ENCODE assay signal across 12 cellular contexts in the genomic region with DNA sequence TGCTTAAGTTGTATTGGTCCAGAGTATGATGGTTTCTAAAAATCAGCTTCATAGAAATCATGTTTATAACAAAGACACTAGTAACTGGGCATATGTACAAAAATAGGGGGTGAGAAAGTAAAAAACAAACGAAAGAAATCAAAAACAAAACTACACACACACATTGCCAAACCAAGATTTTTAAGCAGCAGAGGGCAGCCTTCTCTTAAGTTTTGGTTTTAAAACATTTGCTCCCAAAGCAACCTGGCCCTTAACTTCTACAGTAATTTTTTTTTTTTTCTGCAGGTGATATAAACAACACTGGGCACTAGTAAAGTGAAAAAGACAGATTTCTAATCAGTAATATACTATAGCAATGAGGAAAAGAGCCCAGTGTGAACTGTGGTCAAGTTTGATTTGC. TPM values are rescaled to one million over a fixed set of nuclear protein-coding genes. Genes with fewer than 3 reads are reported as not detected.
DNase-seq lines count a peak whose midpoint lies in the region; FAIRE-seq and TF ChIP-seq lines count a peak whose summit lies in the region.
"Had no signal": no experiment of that assay in that cellular context is flagged by ENCODE, and none has a peak within 500 bp of the region (broad histone marks: within the 10 kb centered on the region; RNA-seq: fewer than 3 reads in every experiment).

No MANE protein-coding gene starts in this region.

- no peak for DNase-seq in D721Med (ENCODE audit: insufficient read length, low spot score)
- peak; percentile 62 for DNase-seq in KBM-7
- DNase-seq in astrocyte of the hippocampus (ENCODE audit: low read depth, low spot score): peak; percentile 22
- peak; percentile 8 for DNase-seq in myocyte (ENCODE audit: low read depth)
- DNase-seq in HAP-1 (ENCODE audit: low spot score in 2 of 2): no peak
- no peak for DNase-seq in activated CD4-positive, alpha-beta T cell treated with anti-CD3 and anti-CD28 coated beads for 4 hours
- no peak for DNase-seq in activated CD4-positive, CD25-positive, alpha-beta regulatory T cell (lab: John Stamatoyannopoulos, UW)
- DNase-seq in mesenteric fat pad (ENCODE audit: low spot score): no peak
- DNase-seq: hippocampal formation had no signal

- H3K9me3 ChIP-seq in HAP-1: no peaks in the 10 kb centered on the region

- no peak for FAIRE-seq in D721Med (lab: Jason Lieb, UNC)
- FAIRE-seq: TTC549 had no signal

- no peaks in the 10 kb centered on the region for H3K27me3 ChIP-seq in HAP-1 (ENCODE audit: low read depth)

- H3K4me3 ChIP-seq in HAP-1: no peak overlapping the region

- TF ChIP-seq CTCF in D721Med (IDR thresholded peaks at IDR 0.05; ENCODE audit: insufficient read depth, missing control alignments): peak; percentile 35

- in situ Hi-C loops in KBM-7 (cut with MboI; ENCODE audit: low pct_unique_long_range_greater_than_20kb, low sequenced_read_pairs): loop anchor here (25.0 kb wide), 1 partner anchor 360 kb away; no protein-coding TSS in a partner anchor
- in situ Hi-C loops in HAP-1 (cut with MboI; ENCODE audit: low sequenced_read_pairs): no loop called here

- H3K36me3 ChIP-seq in HAP-1 (replicated peaks): no peaks in the 10 kb centered on the region

- no peaks in the 10 kb centered on the region for H3K4me1 ChIP-seq in HAP-1

RNA-seq across cellular contexts. Expression of a gene that starts 13.5 kb away (rescaled TPM):
- total RNA-seq in myocyte (not detected in 2 replicates), mesenteric fat pad (2.0 TPM)
- polyA plus RNA-seq in myocyte (2012): not detected
- total RNA-seq: dermis microvascular lymphatic vessel endothelial cell, H4 had no signal

RNA-seq across cellular contexts. Expression of a gene that starts 17.9 kb away (rescaled TPM):
- total RNA-seq in myocyte: 171 and 198 TPM in 2 replicates
- polyA plus RNA-seq in myocyte (2012): 109 TPM
- total RNA-seq in mesenteric fat pad: 23.7 TPM

Comparison
In these comparisons a context has a peak if more than half of its experiments do, and no peak if none do; other contexts are left out.
1. DNase-seq: peak in KBM-7 (single experiment), astrocyte of the hippocampus (single experiment) and myocyte (single experiment); none in D721Med (single experiment), HAP-1 (0 of 2), activated CD4-positive, alpha-beta T cell treated with anti-CD3 and anti-CD28 coated beads for 4 hours (0 of 2), activated CD4-positive, CD25-positive, alpha-beta regulatory T cell (0 of 4) and mesenteric fat pad (single experiment).